ENCODE assay signal across 9 cellular contexts in genomic region chr1:150551784-150552691, GRCh38. TPM values are rescaled to one million over a fixed set of nuclear protein-coding genes. Genes with fewer than 3 reads are reported as not detected.
DNase-seq lines count a peak whose midpoint lies in the region; ATAC-seq and TF ChIP-seq lines count a peak whose summit lies in the region.
"Had no signal": no experiment of that assay in that cellular context is flagged by ENCODE, and none has a peak within 500 bp of the region (broad histone marks: within the 10 kb centered on the region; RNA-seq: fewer than 3 reads in every experiment).

No MANE protein-coding gene starts in this region.

- DNase-seq in HUDEP-2 (lab: John Stamatoyannopoulos, UW; ENCODE audit: unreplicated experiment in 76 of 76): peak in 42 of 76 experiments; percentile 4 to 67 (median 39)
- DNase-seq in WTC11 (ENCODE audit: low spot score): no peak
- DNase-seq in glomerular visceral epithelial cell (ENCODE audit: extremely low spot score): peak; percentile 67
- DNase-seq in osteocyte (ENCODE audit: extremely low spot score, unreplicated experiment): no peak
- DNase-seq in T-helper 2 cell treated with Interferon-gamma antibody and Interleukin-4, amounts not matched to agents 5 μg/mL and 100 μg/mL, for 36 hours (ENCODE audit: low spot score): no peak
- no peak for DNase-seq in NCI-H146 (lab: John Stamatoyannopoulos, UW)
- DNase-seq in cerebellum (ENCODE audit: low spot score): no peak
- DNase-seq in superior temporal gyrus (ENCODE audit: extremely low spot score): no peak

- H3K4me1 Mint-ChIP-seq in WTC11: peaks cover 35% of the 10 kb centered on the region
- peaks cover 29% of the 10 kb centered on the region for H3K4me1 Mint-ChIP-seq in osteocyte (ENCODE audit: unreplicated experiment)
- peaks cover 22% of the 10 kb centered on the region for H3K4me1 Mint-ChIP-seq in T-helper 2 cell treated with Interferon-gamma antibody and Interleukin-4, amounts not matched to agents 5 μg/mL and 100 μg/mL, for 36 hours (ENCODE audit: low read depth)

- H3K27me3 Mint-ChIP-seq in WTC11 (ENCODE audit: low read depth): peaks cover 33% of the 10 kb centered on the region
- no peaks in the 10 kb centered on the region for H3K27me3 Mint-ChIP-seq in osteocyte (ENCODE audit: unreplicated experiment)
- H3K27me3 Mint-ChIP-seq in T-helper 2 cell treated with Interferon-gamma antibody and Interleukin-4, amounts not matched to agents 5 μg/mL and 100 μg/mL, for 36 hours (ENCODE audit: low read depth): peaks cover 10% of the 10 kb centered on the region

- CTCF ChIA-PET in WTC11 (lab: Charles Lee): interaction anchor here (0.6 to 8.2 kb wide), 4 partner anchors 8 to 261 kb away, joined by 3 to 124 read pairs (median 50); no protein-coding TSS in a partner anchor

- H3K9me3 Mint-ChIP-seq in WTC11 (no peaks in the 10 kb centered on the region), osteocyte (ENCODE audit: unreplicated experiment) (no peaks in the 10 kb centered on the region)
- no peaks in the 10 kb centered on the region for H3K9me3 Mint-ChIP-seq in T-helper 2 cell treated with Interferon-gamma antibody and Interleukin-4, amounts not matched to agents 5 μg/mL and 100 μg/mL, for 36 hours

- peaks cover 4% of the 10 kb centered on the region; the same call in 1 of the 2 replicates for H3K36me3 Mint-ChIP-seq in WTC11
- H3K36me3 Mint-ChIP-seq in osteocyte (ENCODE audit: unreplicated experiment): peaks cover 2% of the 10 kb centered on the region
- H3K36me3 Mint-ChIP-seq in T-helper 2 cell treated with Interferon-gamma antibody and Interleukin-4, amounts not matched to agents 5 μg/mL and 100 μg/mL, for 36 hours (ENCODE audit: low read depth): no peaks in the 10 kb centered on the region

- ATAC-seq in WTC11: no peak; the same call in 1 of the 2 replicates

- no peak overlapping the region for H3K27ac Mint-ChIP-seq in WTC11
- H3K27ac Mint-ChIP-seq in osteocyte (ENCODE audit: unreplicated experiment): peak overlapping the region; percentile 67
- H3K27ac Mint-ChIP-seq in T-helper 2 cell treated with Interferon-gamma antibody and Interleukin-4, amounts not matched to agents 5 μg/mL and 100 μg/mL, for 36 hours: no peak overlapping the region

- H3K4me3 Mint-ChIP-seq in WTC11: no peak overlapping the region
- H3K4me3 Mint-ChIP-seq in osteocyte (ENCODE audit: unreplicated experiment): no peak overlapping the region
- no peak overlapping the region for H3K4me3 Mint-ChIP-seq in T-helper 2 cell treated with Interferon-gamma antibody and Interleukin-4, amounts not matched to agents 5 μg/mL and 100 μg/mL, for 36 hours

- POLR2A ChIA-PET in WTC11 (lab: Charles Lee): interaction anchor here (0.6 to 0.7 kb wide), 2 partner anchors 13 to 21 kb away, joined by 3 to 4 read pairs; no protein-coding TSS in a partner anchor

- TF ChIP-seq CTCF in WTC11 (IDR thresholded peaks at IDR 0.05) (no peak), osteocyte (IDR thresholded peaks at IDR 0.05) (no peak)

TF ChIP-seq in WTC11, 78 proteins besides CTCF, POLR2A, EP300 and RAD21:
- peak; percentile 53; the same call in 1 of the 2 replicates for TF ChIP-seq GABPB1 (CRISPR knock-in tag; IDR thresholded peaks at IDR 0.05)
- no peak for TF ChIP-seq FOXJ3 (CRISPR knock-in tag; IDR thresholded peaks at IDR 0.05; ENCODE audit: borderline replicate concordance)

RNA-seq across cellular contexts. Expression of gene ADAMTSL4, which starts 2.8 kb away (rescaled TPM):
- total RNA-seq in WTC11 (2021) (6.6 to 14.7 TPM (median 14.1 TPM) in 3 replicates), osteocyte (2.3 and 2.6 TPM in 2 replicates), cerebellum (0.36 TPM)

RNA-seq across cellular contexts. Expression of gene MCL1, which starts 27.4 kb away (rescaled TPM):
- 191 to 212 TPM (median 204 TPM) in 3 replicates for total RNA-seq in WTC11 (2021)
- total RNA-seq in osteocyte: 275 and 296 TPM in 2 replicates
- 86.7 TPM for total RNA-seq in cerebellum

RNA-seq across cellular contexts. Expression of gene FALEC, which starts 36.5 kb away (rescaled TPM):
- 0.71 to 1.2 TPM (median 1.0 TPM) in 3 replicates for total RNA-seq in WTC11 (2021)
- total RNA-seq in osteocyte: not detected in 2 replicates
- 2.2 TPM for total RNA-seq in cerebellum
- total RNA-seq: kidney epithelial cell had no signal

RNA-seq across cellular contexts. Expression of gene ECM1, which starts 44.1 kb away (rescaled TPM):
- total RNA-seq in WTC11 (2021) (0.69 to 1.6 TPM (median 0.76 TPM) in 3 replicates), osteocyte (17.4 and 19.8 TPM in 2 replicates), cerebellum (1.9 TPM)

Comparison
In these comparisons a context has a peak if more than half of its experiments do, and no peak if none do; other contexts are left out.
1. DNase-seq: peak in HUDEP-2 (42 of 76) and glomerular visceral epithelial cell (single experiment); none in WTC11 (single experiment), osteocyte (single experiment), T-helper 2 cell treated with Interferon-gamma antibody and Interleukin-4, amounts not matched to agents 5 μg/mL and 100 μg/mL, for 36 hours (single experiment), NCI-H146 (single experiment), cerebellum (single experiment) and superior temporal gyrus (single experiment).